ENCODE assay signal across 22 cellular contexts in the genomic region with DNA sequence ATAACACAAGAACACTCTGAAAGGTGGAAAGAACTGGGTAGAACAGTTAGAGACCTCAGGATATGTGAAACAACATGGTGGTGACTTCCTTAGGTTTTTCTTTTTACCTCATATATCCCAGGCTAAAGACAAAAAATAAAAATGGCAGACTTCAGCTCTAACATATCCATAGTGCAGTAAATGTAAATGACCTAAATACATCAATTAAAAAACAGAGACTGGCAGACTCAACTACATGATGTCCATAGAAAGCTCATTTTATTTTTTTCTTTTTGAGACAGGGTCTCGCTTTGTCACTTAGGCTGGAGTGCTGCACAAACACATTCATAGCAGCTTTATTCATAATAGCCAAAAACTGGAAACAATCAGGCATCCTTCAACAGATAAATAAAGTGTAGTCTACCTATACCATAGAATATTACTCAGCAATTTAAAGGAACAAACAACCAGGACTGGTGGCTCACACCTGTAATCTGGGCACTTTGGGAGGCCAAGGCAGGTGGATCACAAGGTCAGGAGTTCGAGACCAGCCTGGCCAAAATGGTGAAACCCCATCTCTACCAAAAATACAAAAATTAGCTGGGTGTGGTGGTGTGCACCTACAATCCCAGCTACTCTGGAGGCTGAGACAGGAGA. TPM values are rescaled to one million over a fixed set of nuclear protein-coding genes. Genes with fewer than 3 reads are reported as not detected.
DNase-seq lines count a peak whose midpoint lies in the region; ATAC-seq, FAIRE-seq and TF ChIP-seq lines count a peak whose summit lies in the region.
"Had no signal": no experiment of that assay in that cellular context is flagged by ENCODE, and none has a peak within 500 bp of the region (broad histone marks: within the 10 kb centered on the region; RNA-seq: fewer than 3 reads in every experiment).

No MANE protein-coding gene starts in this region.

- H3K36me3 Mint-ChIP-seq in activated naive CD4-positive, alpha-beta T cell treated with anti-CD3 and anti-CD28 coated beads, Interleukin-2, amount 10 ng/mL, durations not matched to agents 7 days and 5 days: peaks cover 49% of the 10 kb centered on the region
- peaks cover 50% of the 10 kb centered on the region for H3K36me3 Mint-ChIP-seq in activated CD4-positive, alpha-beta memory T cell treated with anti-CD3 and anti-CD28 coated beads, Interleukin-2, amount 10 ng/mL, durations not matched to agents 7 days and 5 days (ENCODE audit: low read depth)
- H3K36me3 Mint-ChIP-seq in chondrocyte (ENCODE audit: low read depth): peaks cover 7% of the 10 kb centered on the region

- intact Hi-C loops in spleen (cut with DNase I; ENCODE audit: low total_unique reads): no loop called here

- no peak for TF ChIP-seq CTCF in chondrocyte (IDR thresholded peaks at IDR 0.05)
- no peak for TF ChIP-seq CTCF in spleen (IDR thresholded peaks at IDR 0.05 in 8 of 11, conservative IDR thresholded peaks at IDR 0.05 in 3 of 11)

- peaks cover 63% of the 10 kb centered on the region for H3K4me1 Mint-ChIP-seq in activated naive CD4-positive, alpha-beta T cell treated with anti-CD3 and anti-CD28 coated beads, Interleukin-2, amount 10 ng/mL, durations not matched to agents 7 days and 5 days
- H3K4me1 Mint-ChIP-seq in activated CD4-positive, alpha-beta memory T cell treated with anti-CD3 and anti-CD28 coated beads, Interleukin-2, amount 10 ng/mL, durations not matched to agents 7 days and 5 days: peaks cover 71% of the 10 kb centered on the region
- peaks cover 50% of the 10 kb centered on the region for H3K4me1 Mint-ChIP-seq in chondrocyte (ENCODE audit: low read depth)
- peaks cover 71% of the 10 kb centered on the region for H3K4me1 Mint-ChIP-seq in stimulated activated naive CD8-positive, alpha-beta T cell treated with anti-CD3 and anti-CD28 coated beads, Interleukin-15, amount 100 ng/mL, for 72 hours

- TF ChIP-seq POLR2A in spleen (IDR thresholded peaks at IDR 0.05): no peak

- H3K36me3 ChIP-seq in spleen: peaks cover 0 to 17% (median 11%) of the 10 kb centered on the region in 6 donors
- H3K36me3 ChIP-seq: neural progenitor cell, thyroid gland had no signal

- no peaks in the 10 kb centered on the region for H3K27me3 ChIP-seq in spleen (replicated peaks in 1 of 7)
- H3K27me3 ChIP-seq: neural progenitor cell, thyroid gland had no signal

- no peak for FAIRE-seq in urothelium cell line (lab: Jason Lieb, UNC)

- DNase-seq in activated naive CD4-positive, alpha-beta T cell treated with anti-CD3 and anti-CD28 coated beads, Interleukin-2, amount 10 ng/mL, durations not matched to agents 7 days and 5 days: no peak
- no peak for DNase-seq in activated naive CD4-positive, alpha-beta T cell treated with anti-CD3 and anti-CD28 coated beads, Interleukin-2, amount 50 U/mL, for 16 hours
- no peak for DNase-seq in activated CD4-positive, alpha-beta memory T cell treated with anti-CD3 and anti-CD28 coated beads, Interleukin-2, amount 10 ng/mL, durations not matched to agents 7 days and 5 days
- DNase-seq in chondrocyte (ENCODE audit: low spot score): no peak
- no peak for DNase-seq in stimulated activated naive CD8-positive, alpha-beta T cell treated with anti-CD3 and anti-CD28 coated beads, Interleukin-15, amount 100 ng/mL, for 72 hours
- no peak for DNase-seq in urothelium cell line (ENCODE audit: low spot score)
- DNase-seq in spleen: no peak
- DNase-seq: activated CD4-positive, alpha-beta T cell treated with anti-CD3 and anti-CD28 coated beads for 1 hour; activated T-cell treated with anti-CD3 and anti-CD28 coated beads, Interleukin-2, amount 50 U/mL, for 1 hour; amygdala; DMS79; effector CD4-positive, alpha-beta T cell; KG1; NCI-H1092; NCI-H510A; NK-92 treated with Interleukin-12 subunit alpha and Interleukin-12 subunit beta, amount 100 ng/mL, for 24 hours; RPMI8226; stimulated activated CD8-positive, alpha-beta memory T cell treated with anti-CD3 and anti-CD28 coated beads, Interleukin-4, amount 100 ng/mL, for 48 hours; thyroid gland had no signal

- no peaks in the 10 kb centered on the region for H3K9me3 Mint-ChIP-seq in activated naive CD4-positive, alpha-beta T cell treated with anti-CD3 and anti-CD28 coated beads, Interleukin-2, amount 10 ng/mL, durations not matched to agents 7 days and 5 days
- H3K9me3 Mint-ChIP-seq in activated CD4-positive, alpha-beta memory T cell treated with anti-CD3 and anti-CD28 coated beads, Interleukin-2, amount 10 ng/mL, durations not matched to agents 7 days and 5 days: peaks cover 2% of the 10 kb centered on the region
- peaks cover 6% of the 10 kb centered on the region for H3K9me3 Mint-ChIP-seq in chondrocyte (ENCODE audit: low read depth)
- peaks cover 0 to 13% of the 10 kb centered on the region in 2 donors for H3K9me3 Mint-ChIP-seq in stimulated activated naive CD8-positive, alpha-beta T cell treated with anti-CD3 and anti-CD28 coated beads, Interleukin-15, amount 100 ng/mL, for 72 hours
- H3K9me3 Mint-ChIP-seq: neural progenitor cell had no signal

- no peak for ATAC-seq in stimulated activated naive CD8-positive, alpha-beta T cell treated with anti-CD3 and anti-CD28 coated beads, Interleukin-15, amount 100 ng/mL, for 72 hours
- no peak for ATAC-seq in HG03439 (IDR thresholded peaks at IDR 0.05; ENCODE audit: unreplicated experiment)
- ATAC-seq: esophagus mucosa had no signal

- CTCF ChIA-PET in activated naive CD4-positive, alpha-beta T cell treated with anti-CD3 and anti-CD28 coated beads, Interleukin-2, amount 10 ng/mL, durations not matched to agents 7 days and 5 days (lab: Charles Lee): interaction anchor here (1.4 to 1.8 kb wide), 2 partner anchors 12 to 19 kb away, joined by 3 to 4 read pairs; no protein-coding TSS in a partner anchor
- CTCF ChIA-PET in activated CD4-positive, alpha-beta memory T cell treated with anti-CD3 and anti-CD28 coated beads, Interleukin-2, amount 10 ng/mL, durations not matched to agents 7 days and 5 days (lab: Charles Lee): interaction anchor here (0.9 to 1.9 kb wide), 3 partner anchors 15 to 219 kb away, joined by 4 to 5 read pairs (median 4); no protein-coding TSS in a partner anchor

- WGBS in spleen, 5 donors: 94 to 98% (median 98%) methylated on average over 2 of the region's 2 CpGs

- H3K27ac Mint-ChIP-seq in activated naive CD4-positive, alpha-beta T cell treated with anti-CD3 and anti-CD28 coated beads, Interleukin-2, amount 10 ng/mL, durations not matched to agents 7 days and 5 days: peak overlapping the region; percentile 77
- peak overlapping the region; percentile 65 for H3K27ac Mint-ChIP-seq in activated CD4-positive, alpha-beta memory T cell treated with anti-CD3 and anti-CD28 coated beads, Interleukin-2, amount 10 ng/mL, durations not matched to agents 7 days and 5 days
- peak overlapping the region; percentile 84 for H3K27ac Mint-ChIP-seq in chondrocyte (ENCODE audit: unreplicated experiment)
- H3K27ac Mint-ChIP-seq in stimulated activated naive CD8-positive, alpha-beta T cell treated with anti-CD3 and anti-CD28 coated beads, Interleukin-15, amount 100 ng/mL, for 72 hours: peak overlapping the region; percentile 6 to 21
- H3K27ac Mint-ChIP-seq: neural progenitor cell had no signal

- H3K4me1 ChIP-seq in spleen: peaks cover 9 to 90% (median 36%) of the 10 kb centered on the region in 6 donors

- H3K4me3 Mint-ChIP-seq in activated naive CD4-positive, alpha-beta T cell treated with anti-CD3 and anti-CD28 coated beads, Interleukin-2, amount 10 ng/mL, durations not matched to agents 7 days and 5 days: peak overlapping the region; percentile 13
- H3K4me3 Mint-ChIP-seq in activated CD4-positive, alpha-beta memory T cell treated with anti-CD3 and anti-CD28 coated beads, Interleukin-2, amount 10 ng/mL, durations not matched to agents 7 days and 5 days: no peak overlapping the region
- H3K4me3 Mint-ChIP-seq in chondrocyte (ENCODE audit: unreplicated experiment): no peak overlapping the region
- H3K4me3 Mint-ChIP-seq in stimulated activated naive CD8-positive, alpha-beta T cell treated with anti-CD3 and anti-CD28 coated beads, Interleukin-15, amount 100 ng/mL, for 72 hours: peak overlapping the region; percentile 6 to 69
- H3K4me3 Mint-ChIP-seq: neural progenitor cell had no signal

- H3K4me3 ChIP-seq in spleen: no peak overlapping the region
- H3K4me3 ChIP-seq: neural progenitor cell, thyroid gland had no signal

- POLR2A ChIA-PET in activated CD4-positive, alpha-beta memory T cell treated with anti-CD3 and anti-CD28 coated beads, Interleukin-2, amount 10 ng/mL, durations not matched to agents 7 days and 5 days (lab: Charles Lee): interaction anchor here (1.2 to 1.4 kb wide), 3 partner anchors 9 to 41 kb away, joined by 3 to 7 read pairs (median 4); no protein-coding TSS in a partner anchor

- no peaks in the 10 kb centered on the region for H3K27me3 Mint-ChIP-seq in activated naive CD4-positive, alpha-beta T cell treated with anti-CD3 and anti-CD28 coated beads, Interleukin-2, amount 10 ng/mL, durations not matched to agents 7 days and 5 days
- no peaks in the 10 kb centered on the region for H3K27me3 Mint-ChIP-seq in activated CD4-positive, alpha-beta memory T cell treated with anti-CD3 and anti-CD28 coated beads, Interleukin-2, amount 10 ng/mL, durations not matched to agents 7 days and 5 days
- H3K27me3 Mint-ChIP-seq in chondrocyte (ENCODE audit: low read depth): no peaks in the 10 kb centered on the region
- no peaks in the 10 kb centered on the region for H3K27me3 Mint-ChIP-seq in stimulated activated naive CD8-positive, alpha-beta T cell treated with anti-CD3 and anti-CD28 coated beads, Interleukin-15, amount 100 ng/mL, for 72 hours

- peaks cover 0 to 7% (median 0%) of the 10 kb centered on the region in 8 donors for H3K9me3 ChIP-seq in spleen
- H3K9me3 ChIP-seq: thyroid gland had no signal

- peak overlapping the region in 1 of 8 donors; percentile 21 for H3K27ac ChIP-seq in spleen
- H3K27ac ChIP-seq: neural progenitor cell, thyroid gland had no signal

RNA-seq across cellular contexts. Expression of gene C5orf15, which starts 4.8 kb away (rescaled TPM):
- total RNA-seq in activated CD4-positive, alpha-beta memory T cell treated with anti-CD3 and anti-CD28 coated beads, Interleukin-2, amount 10 ng/mL, durations not matched to agents 7 days and 5 days: 10 to 100 TPM; 24.4 to 27.7 TPM
- 41.7 to 63.7 TPM (median 44.4 TPM) in 3 replicates for total RNA-seq in chondrocyte
- total RNA-seq in spleen: 10 to 100 TPM; 25.4 to 49.6 (median 28.6) TPM
- polyA plus RNA-seq in spleen: 10 to 100 TPM; 28.1 to 28.8 (median 28.4) TPM

RNA-seq across cellular contexts. Expression of gene VDAC1, which starts 41.2 kb away (rescaled TPM):
- total RNA-seq in activated CD4-positive, alpha-beta memory T cell treated with anti-CD3 and anti-CD28 coated beads, Interleukin-2, amount 10 ng/mL, durations not matched to agents 7 days and 5 days: 100 to 1,000 TPM; 216 to 218 TPM
- total RNA-seq in chondrocyte: 138 to 173 TPM (median 143 TPM) in 3 replicates
- 100 to 1,000 TPM in 1 of 7 donors, 10 to 100 TPM in 6; 69.2 to 100 (median 86.4) TPM for total RNA-seq in spleen
- 10 to 100 TPM; 53.3 to 84.0 (median 76.2) TPM for polyA plus RNA-seq in spleen

Comparison
In these comparisons a context has a peak if more than half of its experiments do, and no peak if none do; other contexts are left out.
1. H3K27ac Mint-ChIP-seq: peak in every context shown above with its lines; median percentile 84 in chondrocyte; 77 in activated naive CD4-positive, alpha-beta T cell treated with anti-CD3 and anti-CD28 coated beads, Interleukin-2, amount 10 ng/mL, durations not matched to agents 7 days and 5 days; 65 in activated CD4-positive, alpha-beta memory T cell treated with anti-CD3 and anti-CD28 coated beads, Interleukin-2, amount 10 ng/mL, durations not matched to agents 7 days and 5 days; 14 in stimulated activated naive CD8-positive, alpha-beta T cell treated with anti-CD3 and anti-CD28 coated beads, Interleukin-15, amount 100 ng/mL, for 72 hours.
2. H3K4me3 Mint-ChIP-seq: peak in activated naive CD4-positive, alpha-beta T cell treated with anti-CD3 and anti-CD28 coated beads, Interleukin-2, amount 10 ng/mL, durations not matched to agents 7 days and 5 days (single experiment) and stimulated activated naive CD8-positive, alpha-beta T cell treated with anti-CD3 and anti-CD28 coated beads, Interleukin-15, amount 100 ng/mL, for 72 hours (2 of 2); none in activated CD4-positive, alpha-beta memory T cell treated with anti-CD3 and anti-CD28 coated beads, Interleukin-2, amount 10 ng/mL, durations not matched to agents 7 days and 5 days (single experiment) and chondrocyte (single experiment).